Comparison of ENCODE assay signal across 8 cellular contexts in the genomic region with DNA sequence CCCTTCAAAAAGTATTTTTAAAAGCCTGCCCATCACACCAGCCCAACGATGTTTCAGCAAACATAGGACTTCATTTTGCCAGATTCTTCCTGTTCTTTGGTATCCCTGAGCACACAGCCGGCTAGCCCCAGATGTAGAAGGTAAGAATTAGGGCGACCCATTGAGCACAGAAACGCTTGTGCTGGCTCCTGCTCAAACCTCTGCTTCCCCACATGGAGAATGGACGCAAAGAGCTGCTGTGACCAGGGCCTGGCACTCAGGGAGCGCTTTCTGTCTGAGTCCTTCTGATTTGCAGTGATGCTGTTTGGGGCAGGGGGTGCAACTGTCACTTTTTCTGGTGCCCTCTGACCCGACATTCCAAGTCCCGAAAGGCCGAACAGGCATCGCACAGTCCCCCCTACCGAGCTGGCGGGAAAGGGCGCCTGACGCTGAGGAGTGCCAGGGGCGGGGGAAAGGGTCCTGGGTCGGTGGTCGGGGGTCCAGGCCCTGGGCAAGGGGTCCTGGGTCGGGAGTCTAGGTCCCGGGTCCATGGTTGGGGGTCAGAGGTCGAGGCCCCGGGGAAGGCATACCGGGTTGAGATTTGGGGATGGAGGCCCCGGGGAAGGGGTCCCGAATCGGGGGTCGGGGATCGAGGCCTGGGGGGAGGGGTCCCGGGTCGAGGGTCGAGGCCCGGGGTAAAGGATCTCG. TPM values are rescaled to one million over a fixed set of nuclear protein-coding genes. Genes with fewer than 3 reads are reported as not detected.
DNase-seq lines count a peak whose midpoint lies in the region; ATAC-seq and TF ChIP-seq lines count a peak whose summit lies in the region.

No MANE protein-coding gene starts in this region.

- peak overlapping the region; percentile 68 to 95 (median 83) for H3K27ac Mint-ChIP-seq in CD8-positive, alpha-beta memory T cell

- H3K4me1 Mint-ChIP-seq in CD8-positive, alpha-beta memory T cell, result peaks cover 30 to 47% (median 45%) of the 10 kb centered on the region in 3 donors

- H3K27me3 ChIP-seq in CD8-positive, alpha-beta memory T cell (ENCODE audit: insufficient read depth, low read length, poor library complexity, severe bottlenecking), result no peaks in the 10 kb centered on the region
- no peaks in the 10 kb centered on the region for H3K27me3 ChIP-seq in SJSA1 (replicated peaks)
- no peaks in the 10 kb centered on the region for H3K27me3 ChIP-seq in fibroblast of lung (ENCODE audit: control insufficient read depth, insufficient read depth, low read length)
- H3K27me3 ChIP-seq in parathyroid adenoma (ENCODE audit: control insufficient read depth, insufficient read depth, low read length), result no peaks in the 10 kb centered on the region

- H3K9me3 ChIP-seq in CD8-positive, alpha-beta memory T cell (ENCODE audit: low read length), result no peaks in the 10 kb centered on the region
- H3K9me3 ChIP-seq in SJSA1 (replicated peaks), result no peaks in the 10 kb centered on the region
- no peaks in the 10 kb centered on the region for H3K9me3 ChIP-seq in fibroblast of lung (ENCODE audit: control insufficient read depth, insufficient read depth, low read depth, low read length)
- no peaks in the 10 kb centered on the region for H3K9me3 ChIP-seq in parathyroid adenoma (ENCODE audit: control insufficient read depth, low read length)

- peak overlapping the region; percentile 81 for H3K4me2 ChIP-seq in fibroblast of lung (ENCODE audit: extremely low read depth, insufficient read depth, low read length)
- H3K4me2 ChIP-seq in parathyroid adenoma (ENCODE audit: low read length), result peak overlapping the region; percentile 100

- H3K9ac ChIP-seq in fibroblast of lung (ENCODE audit: insufficient read depth, low read length) (peak overlapping the region; percentile 95), parathyroid adenoma (peak overlapping the region; percentile 16)

- peaks cover 21% of the 10 kb centered on the region for H3K4me1 ChIP-seq in CD8-positive, alpha-beta memory T cell (ENCODE audit: insufficient read depth, low read length)
- peaks cover 13% of the 10 kb centered on the region for H3K4me1 ChIP-seq in SJSA1 (replicated peaks)
- H3K4me1 ChIP-seq in fibroblast of lung (ENCODE audit: control insufficient read depth, extremely low read depth, insufficient read depth, low read length), result peaks cover 4% of the 10 kb centered on the region
- H3K4me1 ChIP-seq in parathyroid adenoma, result peaks cover 7% of the 10 kb centered on the region

- peak in 1 of 5 donors; percentile 56 for DNase-seq in CD8-positive, alpha-beta memory T cell
- DNase-seq in SJSA1 (ENCODE audit: low read depth in 1 of 2, low spot score in 2 of 2) (no peak), fibroblast of lung (ENCODE audit: low read depth in 2 of 2) (no peak), NCI-H146 (lab: John Stamatoyannopoulos, UW) (no peak), NCI-H2081 treated with DMSO at 0.1 percent for 48 hours (lab: John Stamatoyannopoulos, UW) (no peak)

- H3K79me2 ChIP-seq in fibroblast of lung (ENCODE audit: control insufficient read depth, insufficient read depth, low read length) (peaks cover 55% of the 10 kb centered on the region), parathyroid adenoma (peaks cover 9% of the 10 kb centered on the region)

- CTCF ChIA-PET in CD8-positive, alpha-beta memory T cell (lab: Charles Lee), result interaction anchor here (1.4 to 3.6 kb wide), 2 partner anchors 44 to 81 kb away, joined by 3 to 15 read pairs; no protein-coding TSS in a partner anchor

- H3K36me3 ChIP-seq in CD8-positive, alpha-beta memory T cell (ENCODE audit: insufficient read depth, low read length), result peaks cover 4% of the 10 kb centered on the region
- peaks cover 61% of the 10 kb centered on the region for H3K36me3 ChIP-seq in SJSA1
- H3K36me3 ChIP-seq in fibroblast of lung (ENCODE audit: control insufficient read depth, insufficient read depth, low read length), result peaks cover 4% of the 10 kb centered on the region
- no peaks in the 10 kb centered on the region for H3K36me3 ChIP-seq in parathyroid adenoma (ENCODE audit: control insufficient read depth, insufficient read depth, low read length)

- peaks cover 0 to 2% (median 0%) of the 10 kb centered on the region in 5 donors for H3K9me3 Mint-ChIP-seq in CD8-positive, alpha-beta memory T cell

- H3K27ac ChIP-seq in CD8-positive, alpha-beta memory T cell (ENCODE audit: low read depth, low read length), result peak overlapping the region; percentile 89
- H3K27ac ChIP-seq in SJSA1 (no peak overlapping the region), fibroblast of lung (ENCODE audit: insufficient read depth, low read length) (peak overlapping the region; percentile 91), parathyroid adenoma (no peak overlapping the region)

- H3K4me3 Mint-ChIP-seq in CD8-positive, alpha-beta memory T cell, result peak overlapping the region; percentile 75 to 92 (median 83)

- H3K27me3 Mint-ChIP-seq in CD8-positive, alpha-beta memory T cell, result no peaks in the 10 kb centered on the region

- no peak for TF ChIP-seq CTCF in fibroblast of lung (conservative IDR thresholded peaks at IDR 0.05 in 1 of 2, IDR thresholded peaks at IDR 0.05 in 1 of 2; ENCODE audit: low read depth in 1 of 2, low read length in 2 of 2)
- TF ChIP-seq CTCF in parathyroid adenoma (IDR thresholded peaks at IDR 0.05), result no peak

- H2AFZ ChIP-seq in fibroblast of lung (ENCODE audit: low read length) (no peak overlapping the region), parathyroid adenoma (no peak overlapping the region)

- ATAC-seq in GM21515 (IDR thresholded peaks at IDR 0.05; ENCODE audit: unreplicated experiment) (no peak), GM19023 (IDR thresholded peaks at IDR 0.05; ENCODE audit: unreplicated experiment) (no peak)

- peaks cover 0 to 28% (median 4%) of the 10 kb centered on the region in 3 donors for H3K36me3 Mint-ChIP-seq in CD8-positive, alpha-beta memory T cell

- H4K20me1 ChIP-seq in fibroblast of lung (ENCODE audit: control insufficient read depth, extremely low read depth, insufficient read depth, low read length), result no peaks in the 10 kb centered on the region

- POLR2A ChIA-PET in CD8-positive, alpha-beta memory T cell (lab: Charles Lee), result no interaction called here

- peak overlapping the region; percentile 92 for H3K4me3 ChIP-seq in CD8-positive, alpha-beta memory T cell (ENCODE audit: low read length)
- H3K4me3 ChIP-seq in SJSA1 (peak overlapping the region; percentile 91), fibroblast of lung (replicated peaks in 1 of 4; ENCODE audit: control extremely low read depth in 1 of 4, insufficient read depth in 1 of 4, low read depth in 3 of 4, low read length in 4 of 4) (peak overlapping the region; percentile 56 to 92 (median 74)), parathyroid adenoma (ENCODE audit: low read depth, low read length) (peak overlapping the region; percentile 98)

RNA-seq across cellular contexts. Expression of a gene that starts 0.9 kb away (rescaled TPM):
- total RNA-seq in CD8-positive, alpha-beta memory T cell, result 10 to 100 TPM; 81.4 to 94.0 TPM
- 72.1 TPM for polyA plus RNA-seq in CD8-positive, alpha-beta memory T cell
- total RNA-seq in SJSA1 (2014; rRNA removed; shearing (Covaris generic)), result 91.1 and 118 TPM in 2 replicates
- total RNA-seq in fibroblast of lung, result 60.9 and 66.2 TPM in 2 replicates
- 61.0 and 65.3 TPM in 2 replicates for polyA plus RNA-seq in fibroblast of lung
- polyA plus RNA-seq in fibroblast of lung (2012), result 67.5 and 85.5 TPM in 2 replicates
- polyA minus RNA-seq in fibroblast of lung (ENCODE audit: low replicate concordance), result 102 and 107 TPM in 2 replicates

RNA-seq across cellular contexts. Expression of a gene that starts 1.1 kb away (rescaled TPM):
- 10 to 100 TPM; 16.9 TPM for total RNA-seq in CD8-positive, alpha-beta memory T cell
- polyA plus RNA-seq in CD8-positive, alpha-beta memory T cell, result 2.3 TPM
- 5.5 and 8.3 TPM in 2 replicates for total RNA-seq in SJSA1 (2014; rRNA removed; shearing (Covaris generic))
- total RNA-seq in fibroblast of lung, result 1.5 and 2.0 TPM in 2 replicates
- 2.8 and 5.2 TPM in 2 replicates for polyA plus RNA-seq in fibroblast of lung
- polyA plus RNA-seq in fibroblast of lung (2012), result 3.3 and 6.9 TPM in 2 replicates
- polyA minus RNA-seq in fibroblast of lung (ENCODE audit: low replicate concordance), result 1.0 and 4.3 TPM in 2 replicates

RNA-seq across cellular contexts. Expression of a gene that starts 29.9 kb away (rescaled TPM):
- 10 to 100 TPM; 74.8 to 79.0 TPM for total RNA-seq in CD8-positive, alpha-beta memory T cell
- 31.8 TPM for polyA plus RNA-seq in CD8-positive, alpha-beta memory T cell
- 26.8 and 29.5 TPM in 2 replicates for total RNA-seq in SJSA1 (2014; rRNA removed; shearing (Covaris generic))
- total RNA-seq in fibroblast of lung, result 37.5 and 41.9 TPM in 2 replicates
- polyA plus RNA-seq in fibroblast of lung, result 22.9 and 27.3 TPM in 2 replicates
- 78.2 and 95.2 TPM in 2 replicates for polyA plus RNA-seq in fibroblast of lung (2012)
- 22.6 and 25.1 TPM in 2 replicates for polyA minus RNA-seq in fibroblast of lung (ENCODE audit: low replicate concordance)

RNA-seq across cellular contexts. Expression of a gene that starts 43.1 kb away (rescaled TPM):
- total RNA-seq in CD8-positive, alpha-beta memory T cell, result not detected
- polyA plus RNA-seq in CD8-positive, alpha-beta memory T cell, result not detected
- total RNA-seq in SJSA1 (2014; rRNA removed; shearing (Covaris generic)), result 6.2 and 10.7 TPM in 2 replicates
- total RNA-seq in fibroblast of lung, result under 0.01 and 0.17 TPM in 2 replicates
- polyA plus RNA-seq in fibroblast of lung, result not detected in 2 replicates
- polyA plus RNA-seq in fibroblast of lung (2012), result not detected in 2 replicates
- not detected in 2 replicates for polyA minus RNA-seq in fibroblast of lung (ENCODE audit: low replicate concordance)

RNA-seq across cellular contexts. Expression of a gene that starts 44.9 kb away (rescaled TPM):
- 1 to 10 TPM; 7.0 to 7.6 TPM for total RNA-seq in CD8-positive, alpha-beta memory T cell
- 10.3 TPM for polyA plus RNA-seq in CD8-positive, alpha-beta memory T cell
- 12.1 and 18.4 TPM in 2 replicates for total RNA-seq in SJSA1 (2014; rRNA removed; shearing (Covaris generic))
- 7.3 and 10.3 TPM in 2 replicates for total RNA-seq in fibroblast of lung
- 1.7 and 1.8 TPM in 2 replicates for polyA plus RNA-seq in fibroblast of lung
- polyA plus RNA-seq in fibroblast of lung (2012), result 2.9 and 4.8 TPM in 2 replicates
- 3.4 and 6.4 TPM in 2 replicates for polyA minus RNA-seq in fibroblast of lung (ENCODE audit: low replicate concordance)

Comparison
In these comparisons a context has a peak if more than half of its experiments do, and no peak if none do; other contexts are left out.
1. H3K27ac ChIP-seq: peak in CD8-positive, alpha-beta memory T cell (single experiment) and fibroblast of lung (single experiment); none in SJSA1 (single experiment) and parathyroid adenoma (single experiment).
2. Peak in every context shown above with its lines, with median percentiles within 50 percentile points of each other: H3K4me3 ChIP-seq.